Comparison of ENCODE assay signal across 7 cellular contexts in genomic region chr3:196421668-196422067, GRCh38. TPM values are rescaled to one million over a fixed set of nuclear protein-coding genes. Genes with fewer than 3 reads are reported as not detected.
DNase-seq lines count a peak whose midpoint lies in the region; ATAC-seq, FAIRE-seq and TF ChIP-seq lines count a peak whose summit lies in the region.
"Not testable (repeated sequence)": the region's sequence is repeated elsewhere in the genome, so short reads cannot be mapped to it uniquely, and the experiment has no call there.

No MANE protein-coding gene starts in this region.

- not testable (repeated sequence) for H2AFZ ChIP-seq in GM12878 (ENCODE audit: control insufficient read depth, low read depth, low read length)

- H3K36me3 Mint-ChIP-seq in activated T-cell treated with anti-CD3 and anti-CD28 coated beads, Interleukin-2, amount 50 U/mL, for 4 hours (ENCODE audit: insufficient read depth) = not testable (repeated sequence)
- peaks cover 11% of the 10 kb centered on the region for H3K36me3 Mint-ChIP-seq in activated naive CD4-positive, alpha-beta T cell treated with anti-CD3 and anti-CD28 coated beads, Interleukin-2, amount 50 U/mL, for 24 hours

- WGBS in GM12878 (ENCODE audit: insufficient coverage, insufficient replicate concordance, low lambda C conversion rate, missing lambda C conversion rate) = 90% methylated on average over 5 of the region's 5 CpGs
- 95% methylated on average over 5 of the region's 5 CpGs for WGBS in right cardiac atrium

- H3K27me3 ChIP-seq in GM12878 (replicated peaks in 1 of 2; ENCODE audit: control insufficient read depth in 2 of 2, insufficient read depth in 2 of 2, low read length in 1 of 2); right cardiac atrium (ENCODE audit: control insufficient read depth, insufficient read depth); skeletal muscle tissue (ENCODE audit: control insufficient read depth in 3 of 3, insufficient read depth in 3 of 3, low read length in 3 of 3): not testable (repeated sequence)

- TF ChIP-seq RAD21 in GM12878 (IDR thresholded peaks at IDR 0.05; ENCODE audit: insufficient read depth, low read depth, low read length) = not testable (repeated sequence)

- CTCF ChIA-PET in GM12878 (lab: Yijun Ruan, JAX) = interaction anchor here (1.0 kb wide), 2 partner anchors 10 to 59 kb away, joined by 3 read pairs; no protein-coding TSS in a partner anchor

- H3K27me3 Mint-ChIP-seq in activated T-cell treated with anti-CD3 and anti-CD28 coated beads, Interleukin-2, amount 50 U/mL, for 4 hours (ENCODE audit: low read depth); activated naive CD4-positive, alpha-beta T cell treated with anti-CD3 and anti-CD28 coated beads, Interleukin-2, amount 50 U/mL, for 24 hours: not testable (repeated sequence)

- not testable (repeated sequence) for H3K9ac ChIP-seq in GM12878 (ENCODE audit: control insufficient read depth, insufficient read depth, low read length); skeletal muscle tissue (ENCODE audit: low read depth in 1 of 3, low read length in 3 of 3)

- H3K4me3 ChIP-seq in GM12878; right cardiac atrium (ENCODE audit: low read length); skeletal muscle tissue (ENCODE audit: low read length in 3 of 3): not testable (repeated sequence)

- not testable (repeated sequence) for FAIRE-seq in GM12878 (lab: Jason Lieb, UNC)

- not testable (repeated sequence) for BruUV-seq in GM12878 (replicated peaks; lab: Mats Ljungman, UMichigan)

- H3K4me1 ChIP-seq in GM12878 (ENCODE audit: control insufficient read depth, insufficient read depth, low read length) = not testable (repeated sequence)
- H3K4me1 ChIP-seq in right cardiac atrium (ENCODE audit: control insufficient read depth, insufficient read depth, low read length) (peaks cover 13% of the 10 kb centered on the region), skeletal muscle tissue (ENCODE audit: control insufficient read depth in 3 of 3, insufficient read depth in 3 of 3, low read length in 3 of 3) (peaks cover 20 to 42% (median 35%) of the 10 kb centered on the region in 3 donors)

- H4K20me1 ChIP-seq in GM12878 (ENCODE audit: control insufficient read depth, insufficient read depth) = not testable (repeated sequence)

- peaks cover 86% of the 10 kb centered on the region for H3K79me2 ChIP-seq in GM12878 (ENCODE audit: control insufficient read depth, insufficient read depth, low read length)

- H3K9me3 Mint-ChIP-seq in activated T-cell treated with anti-CD3 and anti-CD28 coated beads, Interleukin-2, amount 50 U/mL, for 4 hours; activated naive CD4-positive, alpha-beta T cell treated with anti-CD3 and anti-CD28 coated beads, Interleukin-2, amount 50 U/mL, for 24 hours: not testable (repeated sequence)

- peaks cover 53% of the 10 kb centered on the region for H3K4me1 Mint-ChIP-seq in activated T-cell treated with anti-CD3 and anti-CD28 coated beads, Interleukin-2, amount 50 U/mL, for 4 hours (ENCODE audit: low read depth)
- H3K4me1 Mint-ChIP-seq in activated naive CD4-positive, alpha-beta T cell treated with anti-CD3 and anti-CD28 coated beads, Interleukin-2, amount 50 U/mL, for 24 hours = peaks cover 69% of the 10 kb centered on the region

- TF ChIP-seq CTCF in GM12878 (IDR thresholded peaks at IDR 0.05 in 2 of 3, conservative IDR thresholded peaks at IDR 0.05 in 1 of 3; ENCODE audit: control insufficient read depth in 2 of 3, extremely low read depth in 1 of 3, insufficient read depth in 1 of 3, low read depth in 3 of 3, low read length in 3 of 3) = not testable (repeated sequence)

- in situ Hi-C loops in GM12878 (cut with MboI) = not testable (repeated sequence)

- TF ChIP-seq POLR2A in GM12878 (IDR thresholded peaks at IDR 0.05; ENCODE audit: low read depth, low read length) = not testable (repeated sequence)

- POLR2A ChIA-PET in GM12878 (lab: Charles Lee) = interaction anchor here (0.7 kb wide), 1 partner anchor 44 kb away, joined by 3 read pairs; no protein-coding TSS in a partner anchor

- intact Hi-C loops in GM12878 (cut with micrococcal nuclease; ENCODE audit: unreplicated experiment); right cardiac atrium (cut with DNase I): not testable (repeated sequence)

- H3K36me3 ChIP-seq in GM12878 (ENCODE audit: control insufficient read depth in 2 of 2, insufficient read depth in 2 of 2, low read length in 1 of 2); skeletal muscle tissue (ENCODE audit: control insufficient read depth in 3 of 3, insufficient read depth in 3 of 3, low read length in 3 of 3): not testable (repeated sequence)

- ATAC-seq in activated CD4-positive, CD25-positive, alpha-beta regulatory T cell treated with anti-CD3 and anti-CD28 coated beads, Interleukin-2, amount 50 U/mL, for 24 hours = peak; percentile 85 to 94
- ATAC-seq in activated T-cell treated with anti-CD3 and anti-CD28 coated beads, Interleukin-2, amount 50 U/mL, for 4 hours = peak; percentile 82 to 84
- ATAC-seq in GM12878 = peak; percentile 54
- ATAC-seq in right cardiac atrium = not testable (repeated sequence)
- peak; percentile 60 for ATAC-seq in stimulated activated naive CD8-positive, alpha-beta T cell treated with anti-CD3 and anti-CD28 coated beads, Interleukin-15, Interleukin-2, amounts not matched to agents 100 U/mL and 50 U/mL, for 24 hours

- not testable (repeated sequence) for H3K4me3 Mint-ChIP-seq in activated T-cell treated with anti-CD3 and anti-CD28 coated beads, Interleukin-2, amount 50 U/mL, for 4 hours
- peak overlapping the region; percentile 15 for H3K4me3 Mint-ChIP-seq in activated naive CD4-positive, alpha-beta T cell treated with anti-CD3 and anti-CD28 coated beads, Interleukin-2, amount 50 U/mL, for 24 hours

- peak overlapping the region; percentile 76 for H3K27ac Mint-ChIP-seq in activated naive CD4-positive, alpha-beta T cell treated with anti-CD3 and anti-CD28 coated beads, Interleukin-2, amount 50 U/mL, for 24 hours

- H3K27ac ChIP-seq in GM12878 (ENCODE audit: control insufficient read depth, insufficient read depth) = not testable (repeated sequence)
- peak overlapping the region; percentile 21 for H3K27ac ChIP-seq in right cardiac atrium (ENCODE audit: low read length)
- H3K27ac ChIP-seq in skeletal muscle tissue (ENCODE audit: low read depth, low read length) = peak overlapping the region; percentile 92

- not testable (repeated sequence) for DNase-seq in activated T-cell treated with anti-CD3 and anti-CD28 coated beads, Interleukin-2, amount 50 U/mL, for 4 hours; GM12878 (ENCODE audit: low read depth, low spot score); right cardiac atrium; stimulated activated naive CD8-positive, alpha-beta T cell treated with anti-CD3 and anti-CD28 coated beads, Interleukin-15, Interleukin-2, amounts not matched to agents 100 U/mL and 50 U/mL, for 24 hours

- not testable (repeated sequence) for TF ChIP-seq EP300 in GM12878 (IDR thresholded peaks at IDR 0.05; ENCODE audit: borderline replicate concordance in 1 of 2, control insufficient read depth in 1 of 2, low read depth in 2 of 2, low read length in 2 of 2)

- H3K9me3 ChIP-seq in GM12878 (replicated peaks; ENCODE audit: control insufficient read depth, insufficient read depth, low read length); right cardiac atrium (ENCODE audit: control insufficient read depth, low read length); skeletal muscle tissue (ENCODE audit: control insufficient read depth in 3 of 3, low read length in 3 of 3): not testable (repeated sequence)

- not testable (repeated sequence) for H3K4me2 ChIP-seq in GM12878 (ENCODE audit: control insufficient read depth, insufficient read depth)

- SMC1A ChIA-PET in GM12878 (lab: Charles Lee; ENCODE audit: uncharacterized antibody, unreplicated experiment) = interaction anchor here (0.9 to 3.3 kb wide), 7 partner anchors 9 to 62 kb away, joined by 3 to 11 read pairs (median 4); partner anchors contain the start of gene UBXN7

- RAD21 ChIA-PET in GM12878 (lab: Charles Lee; ENCODE audit: unreplicated experiment) = interaction anchor here (0.8 kb wide), 1 partner anchor 10 kb away, joined by 3 read pairs; no protein-coding TSS in a partner anchor

TF ChIP-seq in GM12878, 131 proteins besides CTCF, POLR2A, EP300 and RAD21:
- TF ChIP-seq BHLHE40 (IDR thresholded peaks at IDR 0.05; ENCODE audit: borderline replicate concordance in 1 of 2, low read depth in 2 of 2, low read length in 1 of 2) (peak in 1 of 2 experiments; percentile 40; a peak in 2 of 4 replicates), RUNX3 (IDR thresholded peaks at IDR 0.05; ENCODE audit: low read length) (peak; percentile 21; the same call in 1 of the 2 replicates), ATF7 (IDR thresholded peaks at IDR 0.05; ENCODE audit: low read depth) (0 out of 2 replicates have a peak, but pooled peaks have one; percentile 28)

RNA-seq across cellular contexts. Expression of gene UBXN7, which starts 10.6 kb away (rescaled TPM):
- 10 to 100 TPM; 33.7 to 35.2 (median 34.7) TPM for total RNA-seq in activated T-cell treated with anti-CD3 and anti-CD28 coated beads, Interleukin-2, amount 50 U/mL, for 4 hours
- total RNA-seq in GM12878 (2013; cell fraction: nucleolus; rRNA removed) = 105 and 108 TPM in 2 replicates
- total RNA-seq in GM12878 (2014; rRNA removed) = 16.1 and 17.6 TPM in 2 replicates
- total RNA-seq in GM12878 (2014; rRNA removed; fragmentation: Illumina TruSeq; extraction: Trizol) = 21.3 and 21.6 TPM in 2 replicates
- total RNA-seq in GM12878 (2021) = 60.8 and 68.3 TPM in 2 replicates
- polyA plus RNA-seq in GM12878 (2011; ENCODE audit: low read depth) = 11.2 TPM
- polyA plus RNA-seq in GM12878 (2011; rRNA removed) = 30.6 and 52.4 TPM in 2 replicates
- polyA plus RNA-seq in GM12878 (2011; cell fraction: cytosol; rRNA removed) = 15.2 and 22.8 TPM in 2 replicates
- polyA plus RNA-seq in GM12878 (2011; cell fraction: nucleus; rRNA removed) = 18.1 and 18.5 TPM in 2 replicates
- 25.6 and 36.3 TPM in 2 replicates for polyA plus RNA-seq in GM12878 (2012)
- 28.1 and 33.8 TPM in 2 replicates for polyA plus RNA-seq in GM12878 (2014; fragmentation: Illumina TruSeq; extraction: Trizol)
- 1 to 10 TPM; 4.8 TPM for polyA plus RNA-seq in GM12878 (2014; fragmentation: Nextera tagmentation; extraction: Ambion mirVana)
- 17.9 and 21.7 TPM in 2 replicates for polyA plus RNA-seq in GM12878 (2014; rRNA removed)
- 10 to 100 TPM; 62.2 to 78.4 TPM for polyA plus RNA-seq in GM12878 (2016; fragmentation: Nextera tagmentation; extraction: Ambion mirVana)
- 43.8 and 47.2 TPM in 2 replicates for polyA minus RNA-seq in GM12878 (2011; rRNA and poly(A)+ RNA removed)
- polyA minus RNA-seq in GM12878 (2011; cell fraction: cytosol; rRNA and poly(A)+ RNA removed) = 15.8 and 16.2 TPM in 2 replicates
- polyA minus RNA-seq in GM12878 (2011; cell fraction: nucleus; rRNA and poly(A)+ RNA removed) = 13.7 and 19.9 TPM in 2 replicates
- total RNA-seq in right cardiac atrium = 10 to 100 TPM; 33.7 to 36.3 (median 35.4) TPM
- polyA plus RNA-seq in right cardiac atrium = 11.6 TPM
- total RNA-seq in skeletal muscle tissue = 26.1 TPM
